ENCODE assay signal across 14 cellular contexts in the genomic region with DNA sequence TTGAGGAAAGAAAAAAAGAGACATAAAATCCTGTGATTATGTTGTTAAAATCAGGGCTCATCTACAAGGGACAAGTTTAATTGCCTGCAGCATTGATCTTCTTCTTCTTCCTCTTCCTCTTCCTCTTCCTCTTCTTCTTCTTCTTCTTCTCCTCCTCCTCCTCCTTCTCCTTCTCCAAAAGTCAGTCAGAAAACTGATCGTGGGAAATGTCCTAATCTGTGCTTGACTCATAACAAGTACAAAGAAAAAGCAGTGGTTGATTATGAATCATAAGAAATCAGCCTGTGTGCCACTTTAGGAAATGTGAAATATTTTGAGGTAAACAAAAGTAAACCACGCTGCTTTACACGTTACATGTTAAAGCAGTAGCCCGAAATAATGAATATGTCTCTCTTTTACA. TPM values are rescaled to one million over a fixed set of nuclear protein-coding genes. Genes with fewer than 3 reads are reported as not detected.
DNase-seq lines count a peak whose midpoint lies in the region; ATAC-seq and TF ChIP-seq lines count a peak whose summit lies in the region.
"Had no signal": no experiment of that assay in that cellular context is flagged by ENCODE, and none has a peak within 500 bp of the region (broad histone marks: within the 10 kb centered on the region; RNA-seq: fewer than 3 reads in every experiment).

No MANE protein-coding gene starts in this region.

- no peak for ATAC-seq in activated B cell treated with CpG ODN at 0.5 μM for 24 hours (ENCODE audit: low read depth)
- no peak for ATAC-seq in GM21367 (IDR thresholded peaks at IDR 0.05; ENCODE audit: unreplicated experiment)
- no peak for ATAC-seq in HG02571 (IDR thresholded peaks at IDR 0.05; ENCODE audit: unreplicated experiment)

- H3K4me3 ChIP-seq in HEK293 (ENCODE audit: low read depth, low read length) (no peak overlapping the region), fibroblast of pulmonary artery (replicated peaks; ENCODE audit: low read depth, low read length) (no peak overlapping the region)
- H3K4me3 ChIP-seq: sigmoid colon, tibial nerve had no signal

- intact Hi-C loops in activated B cell treated with CpG ODN at 0.5 μM for 24 hours (cut with micrococcal nuclease) = loop anchor here (1.0 kb wide), 1 partner anchor 11 kb away; no protein-coding TSS in a partner anchor

- TF ChIP-seq CTCF in HEK293 (tag by site-specific recombination; IDR thresholded peaks at IDR 0.05) (no peak), activated B cell treated with CpG ODN at 0.5 μM for 24 hours (IDR thresholded peaks at IDR 0.05) (no peak), fibroblast of pulmonary artery (IDR thresholded peaks at IDR 0.05; ENCODE audit: low read length, missing control alignments) (no peak)

- H3K9me3 ChIP-seq in HEK293 (ENCODE audit: control insufficient read depth, insufficient read depth, low read depth, low read length) = no peaks in the 10 kb centered on the region
- H3K9me3 ChIP-seq: sigmoid colon, tibial nerve had no signal

- peak overlapping the region; percentile 33 for H3K4me3 Mint-ChIP-seq in activated B cell treated with CpG ODN at 0.5 μM for 24 hours
- H3K4me3 Mint-ChIP-seq: activated naive CD8-positive, alpha-beta T cell treated with anti-CD3 and anti-CD28 coated beads, Interleukin-2, amount 10 ng/mL, durations not matched to agents 7 days and 5 days; endodermal cell; T-helper 2 cell treated with Interferon-gamma antibody and Interleukin-4, amounts not matched to agents 5 μg/mL and 100 μg/mL, for 36 hours had no signal

- no peaks in the 10 kb centered on the region for H3K36me3 ChIP-seq in HEK293 (ENCODE audit: control insufficient read depth in 2 of 2, insufficient read depth in 1 of 2, low read length in 2 of 2)
- H3K36me3 ChIP-seq: sigmoid colon, tibial nerve had no signal

- H3K36me3 Mint-ChIP-seq in activated B cell treated with CpG ODN at 0.5 μM for 24 hours (ENCODE audit: low read depth) = peaks cover 9% of the 10 kb centered on the region
- H3K36me3 Mint-ChIP-seq: activated naive CD8-positive, alpha-beta T cell treated with anti-CD3 and anti-CD28 coated beads, Interleukin-2, amount 10 ng/mL, durations not matched to agents 7 days and 5 days had no signal

- peak; percentile 12 for DNase-seq in A172 (ENCODE audit: low spot score)
- DNase-seq in activated B cell treated with CpG ODN at 0.5 μM for 24 hours = no peak
- peak; percentile 77 for DNase-seq in fibroblast of pulmonary artery (ENCODE audit: low read depth)
- no peak for DNase-seq in NCI-H774 (lab: John Stamatoyannopoulos, UW)
- DNase-seq in NCI-H2107 (lab: John Stamatoyannopoulos, UW) = no peak
- DNase-seq: activated naive CD8-positive, alpha-beta T cell treated with anti-CD3 and anti-CD28 coated beads, Interleukin-2, amount 10 ng/mL, durations not matched to agents 7 days and 5 days; endodermal cell; NCI-H1436; sigmoid colon had no signal

- no peak overlapping the region for H3K27ac ChIP-seq in HEK293 (ENCODE audit: extremely low read depth, low read depth, low read length)
- H3K27ac ChIP-seq: sigmoid colon had no signal

- no peaks in the 10 kb centered on the region for H3K27me3 Mint-ChIP-seq in activated B cell treated with CpG ODN at 0.5 μM for 24 hours

- POLR2A ChIA-PET in HEK293 (lab: Yijun Ruan, JAX) (no interaction called here), activated B cell treated with CpG ODN at 0.5 μM for 24 hours (lab: Charles Lee) (interaction anchor here (0.5 to 4.1 kb wide), 3 partner anchors 18 to 568 kb away, joined by 3 to 71 read pairs (median 4); a partner anchor contains a TSS)

- peak overlapping the region; percentile 36 for H3K27ac Mint-ChIP-seq in activated B cell treated with CpG ODN at 0.5 μM for 24 hours
- H3K27ac Mint-ChIP-seq: activated naive CD8-positive, alpha-beta T cell treated with anti-CD3 and anti-CD28 coated beads, Interleukin-2, amount 10 ng/mL, durations not matched to agents 7 days and 5 days; endodermal cell; T-helper 2 cell treated with Interferon-gamma antibody and Interleukin-4, amounts not matched to agents 5 μg/mL and 100 μg/mL, for 36 hours had no signal

- H3K9me3 Mint-ChIP-seq in activated B cell treated with CpG ODN at 0.5 μM for 24 hours = no peaks in the 10 kb centered on the region
- H3K9me3 Mint-ChIP-seq: activated naive CD8-positive, alpha-beta T cell treated with anti-CD3 and anti-CD28 coated beads, Interleukin-2, amount 10 ng/mL, durations not matched to agents 7 days and 5 days; endodermal cell; T-helper 2 cell treated with Interferon-gamma antibody and Interleukin-4, amounts not matched to agents 5 μg/mL and 100 μg/mL, for 36 hours had no signal

- no peaks in the 10 kb centered on the region for H3K4me1 ChIP-seq in HEK293 (ENCODE audit: control insufficient read depth, insufficient read depth, low read length)

- peaks cover 46% of the 10 kb centered on the region for H3K4me1 Mint-ChIP-seq in activated B cell treated with CpG ODN at 0.5 μM for 24 hours

- CTCF ChIA-PET in HEK293 (lab: Yijun Ruan, JAX) = no interaction called here
- CTCF ChIA-PET in activated B cell treated with CpG ODN at 0.5 μM for 24 hours (lab: Charles Lee) = interaction anchor here (0.8 to 1.7 kb wide), 2 partner anchors 11 to 25 kb away, joined by 3 to 9 read pairs; no protein-coding TSS in a partner anchor

TF ChIP-seq in HEK293, 187 proteins besides CTCF, POLR2A, EP300 and RAD21:
- TF ChIP-seq, protein P1, sequence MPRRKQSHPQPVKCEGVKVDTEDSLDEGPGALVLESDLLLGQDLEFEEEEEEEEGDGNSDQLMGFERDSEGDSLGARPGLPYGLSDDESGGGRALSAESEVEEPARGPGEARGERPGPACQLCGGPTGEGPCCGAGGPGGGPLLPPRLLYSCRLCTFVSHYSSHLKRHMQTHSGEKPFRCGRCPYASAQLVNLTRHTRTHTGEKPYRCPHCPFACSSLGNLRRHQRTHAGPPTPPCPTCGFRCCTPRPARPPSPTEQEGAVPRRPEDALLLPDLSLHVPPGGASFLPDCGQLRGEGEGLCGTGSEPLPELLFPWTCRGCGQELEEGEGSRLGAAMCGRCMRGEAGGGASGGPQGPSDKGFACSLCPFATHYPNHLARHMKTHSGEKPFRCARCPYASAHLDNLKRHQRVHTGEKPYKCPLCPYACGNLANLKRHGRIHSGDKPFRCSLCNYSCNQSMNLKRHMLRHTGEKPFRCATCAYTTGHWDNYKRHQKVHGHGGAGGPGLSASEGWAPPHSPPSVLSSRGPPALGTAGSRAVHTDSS (tag by site-specific recombination; IDR thresholded peaks at IDR 0.05) = peak; percentile 88
- TF ChIP-seq ZNF621 (tag by site-specific recombination; IDR thresholded peaks at IDR 0.05) (no peak), ZNF121 (tag by site-specific recombination; IDR thresholded peaks at IDR 0.05) (no peak), ZNF768 (tag by site-specific recombination; IDR thresholded peaks at IDR 0.05) (no peak), ZNF791 (tag by site-specific recombination; IDR thresholded peaks at IDR 0.05) (no peak)
- TF ChIP-seq, protein P2, sequence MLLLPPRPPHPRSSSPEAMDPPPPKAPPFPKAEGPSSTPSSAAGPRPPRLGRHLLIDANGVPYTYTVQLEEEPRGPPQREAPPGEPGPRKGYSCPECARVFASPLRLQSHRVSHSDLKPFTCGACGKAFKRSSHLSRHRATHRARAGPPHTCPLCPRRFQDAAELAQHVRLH (tag by site-specific recombination; IDR thresholded peaks at IDR 0.05) = no peak
- TF ChIP-seq, protein P3, sequence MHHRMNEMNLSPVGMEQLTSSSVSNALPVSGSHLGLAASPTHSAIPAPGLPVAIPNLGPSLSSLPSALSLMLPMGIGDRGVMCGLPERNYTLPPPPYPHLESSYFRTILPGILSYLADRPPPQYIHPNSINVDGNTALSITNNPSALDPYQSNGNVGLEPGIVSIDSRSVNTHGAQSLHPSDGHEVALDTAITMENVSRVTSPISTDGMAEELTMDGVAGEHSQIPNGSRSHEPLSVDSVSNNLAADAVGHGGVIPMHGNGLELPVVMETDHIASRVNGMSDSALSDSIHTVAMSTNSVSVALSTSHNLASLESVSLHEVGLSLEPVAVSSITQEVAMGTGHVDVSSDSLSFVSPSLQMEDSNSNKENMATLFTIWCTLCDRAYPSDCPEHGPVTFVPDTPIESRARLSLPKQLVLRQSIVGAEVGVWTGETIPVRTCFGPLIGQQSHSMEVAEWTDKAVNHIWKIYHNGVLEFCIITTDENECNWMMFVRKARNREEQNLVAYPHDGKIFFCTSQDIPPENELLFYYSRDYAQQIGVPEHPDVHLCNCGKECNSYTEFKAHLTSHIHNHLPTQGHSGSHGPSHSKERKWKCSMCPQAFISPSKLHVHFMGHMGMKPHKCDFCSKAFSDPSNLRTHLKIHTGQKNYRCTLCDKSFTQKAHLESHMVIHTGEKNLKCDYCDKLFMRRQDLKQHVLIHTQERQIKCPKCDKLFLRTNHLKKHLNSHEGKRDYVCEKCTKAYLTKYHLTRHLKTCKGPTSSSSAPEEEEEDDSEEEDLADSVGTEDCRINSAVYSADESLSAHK (tag by site-specific recombination; IDR thresholded peaks at IDR 0.05) = no peak

RNA-seq across cellular contexts. Expression of a gene that starts 2.7 kb away (rescaled TPM):
- total RNA-seq in A172 (2014; rRNA removed; shearing (Covaris generic)) = 11.9 and 23.3 TPM in 2 replicates
- 26.2 and 31.6 TPM in 2 replicates for total RNA-seq in activated B cell treated with CpG ODN at 0.5 μM for 24 hours

RNA-seq across cellular contexts. Expression of a gene that starts 18.8 kb away (rescaled TPM):
- total RNA-seq in A172 (2014; rRNA removed; shearing (Covaris generic)) = 54.2 and 83.0 TPM in 2 replicates
- total RNA-seq in activated B cell treated with CpG ODN at 0.5 μM for 24 hours = 23.6 and 23.9 TPM in 2 replicates

Comparison
In these comparisons a context has a peak if more than half of its experiments do, and no peak if none do; other contexts are left out.
1. DNase-seq: peak in A172 (single experiment) and fibroblast of pulmonary artery (single experiment); none in activated B cell treated with CpG ODN at 0.5 μM for 24 hours (single experiment), NCI-H774 (single experiment) and NCI-H2107 (single experiment).